ENCODE assay signal across 8 cellular contexts in the genomic region with DNA sequence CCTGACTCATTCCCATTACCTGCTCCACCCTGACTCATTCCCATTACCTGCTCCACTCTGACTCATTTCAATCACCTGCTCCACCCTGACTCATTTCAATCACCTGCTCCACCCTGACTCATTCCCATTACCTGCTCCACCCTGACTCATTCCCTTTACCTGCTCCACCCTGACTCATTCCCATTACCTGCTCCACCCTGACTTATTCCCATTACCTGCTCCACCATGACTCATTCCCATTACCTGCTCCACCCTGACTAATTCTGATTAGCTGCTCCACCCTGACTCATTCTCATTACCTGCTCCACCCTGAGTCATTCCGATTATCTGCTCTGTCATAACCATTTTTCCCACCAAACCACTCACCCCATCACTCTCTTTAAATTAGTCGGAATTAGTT.
DNase-seq lines count a peak whose midpoint lies in the region; ATAC-seq, FAIRE-seq and TF ChIP-seq lines count a peak whose summit lies in the region.
"Not testable (repeated sequence)": the region's sequence is repeated elsewhere in the genome, so short reads cannot be mapped to it uniquely, and the experiment has no call there.

No MANE protein-coding gene starts in this region.

- not testable (repeated sequence) for H3K27me3 Mint-ChIP-seq in astrocyte (ENCODE audit: low read depth, unreplicated experiment); neural crest cell (ENCODE audit: low read depth); progenitor cell of endocrine pancreas

- not testable (repeated sequence) for H3K27ac Mint-ChIP-seq in astrocyte (ENCODE audit: unreplicated experiment)
- H3K27ac Mint-ChIP-seq in neural crest cell (ENCODE audit: unreplicated experiment): peak overlapping the region; percentile 57
- peak overlapping the region; percentile 30 for H3K27ac Mint-ChIP-seq in progenitor cell of endocrine pancreas

- H2AFZ ChIP-seq in HCT116 (ENCODE audit: low read depth, low read length, poor library complexity, severe bottlenecking); astrocyte (ENCODE audit: low read depth, low read length); smooth muscle cell (ENCODE audit: low read depth): not testable (repeated sequence)

- not testable (repeated sequence) for H3K27ac ChIP-seq in HCT116 (ENCODE audit: low read depth, low read length); astrocyte (ENCODE audit: low read depth, low read length)
- H3K27ac ChIP-seq in smooth muscle cell (ENCODE audit: low read depth): peak overlapping the region; percentile 60

- TF ChIP-seq CTCF in HCT116 (IDR thresholded peaks at IDR 0.05 in 2 of 3, conservative IDR thresholded peaks at IDR 0.05 in 1 of 3; ENCODE audit: borderline replicate concordance in 1 of 3, insufficient read depth in 1 of 3, low read depth in 2 of 3, low read length in 2 of 3); astrocyte (IDR thresholded peaks at IDR 0.05; ENCODE audit: insufficient read depth, low read depth, low read length); epithelial cell of esophagus (IDR thresholded peaks at IDR 0.05; ENCODE audit: insufficient read depth, low read depth, low read length, missing control alignments); neural crest cell (conservative IDR thresholded peaks at IDR 0.05); progenitor cell of endocrine pancreas (IDR thresholded peaks at IDR 0.05; ENCODE audit: unreplicated experiment); smooth muscle cell (IDR thresholded peaks at IDR 0.05; ENCODE audit: borderline replicate concordance, insufficient read depth, poor library complexity, severe bottlenecking): not testable (repeated sequence)

- not testable (repeated sequence) for ATAC-seq in HCT116

- RAD21 ChIA-PET in HCT116 (lab: Charles Lee; ENCODE audit: low non-redundant PET in 1 of 2, low total read pairs in 2 of 2, uncharacterized antibody in 2 of 2, unreplicated experiment in 2 of 2): not testable (repeated sequence)

- H3K79me2 ChIP-seq in HCT116 (ENCODE audit: insufficient read depth, low read length); astrocyte (ENCODE audit: insufficient read depth, low read length); smooth muscle cell (ENCODE audit: low read depth): not testable (repeated sequence)

- WGBS in smooth muscle cell (ENCODE audit: low lambda C conversion rate): 91% methylated on average over 2 of the region's 2 CpGs

- not testable (repeated sequence) for H3K9ac ChIP-seq in HCT116 (ENCODE audit: low read length); astrocyte (ENCODE audit: low read length); smooth muscle cell (ENCODE audit: low read depth)

- FAIRE-seq in astrocyte (lab: Jason Lieb, UNC): not testable (repeated sequence)

- CTCF ChIA-PET in HCT116 (lab: Charles Lee): not testable (repeated sequence)

- not testable (repeated sequence) for H3K36me3 Mint-ChIP-seq in astrocyte (ENCODE audit: low read depth, unreplicated experiment); neural crest cell (ENCODE audit: low read depth); progenitor cell of endocrine pancreas (ENCODE audit: insufficient read depth)

- not testable (repeated sequence) for H3K9me3 ChIP-seq in HCT116 (ENCODE audit: control insufficient read depth in 1 of 2, insufficient read depth in 1 of 2, low read depth in 1 of 2, low read length in 2 of 2); astrocyte (ENCODE audit: insufficient read depth, low read depth, low read length); smooth muscle cell (replicated peaks; ENCODE audit: low read depth)

- not testable (repeated sequence) for H3K36me3 ChIP-seq in HCT116 (ENCODE audit: control insufficient read depth in 1 of 2, insufficient read depth in 2 of 2, low read length in 2 of 2); astrocyte (ENCODE audit: insufficient read depth, low read length); smooth muscle cell (ENCODE audit: low read depth)

- not testable (repeated sequence) for H3F3A ChIP-seq in smooth muscle cell (ENCODE audit: low read depth)

- not testable (repeated sequence) for H4K20me1 ChIP-seq in HCT116 (ENCODE audit: insufficient read depth); astrocyte (ENCODE audit: insufficient read depth, low read length); smooth muscle cell (ENCODE audit: low read depth)

- not testable (repeated sequence) for BruUV-seq in HCT116 (replicated peaks; lab: Mats Ljungman, UMichigan)

- TF ChIP-seq POLR2A in HCT116 (IDR thresholded peaks at IDR 0.05; ENCODE audit: borderline replicate concordance, extremely low read depth, insufficient read depth, insufficient read length): not testable (repeated sequence)

- not testable (repeated sequence) for H3K4me3 ChIP-seq in HCT116 (replicated peaks in 1 of 2; ENCODE audit: low read depth in 1 of 2, low read length in 2 of 2); astrocyte (ENCODE audit: insufficient read depth, low read depth, low read length); epithelial cell of esophagus (ENCODE audit: low read length); smooth muscle cell

- intact Hi-C loops in HCT116 (cut with micrococcal nuclease): not testable (repeated sequence)

- H3K9me3 Mint-ChIP-seq in astrocyte (ENCODE audit: unreplicated experiment); neural crest cell; progenitor cell of endocrine pancreas (ENCODE audit: low read depth): not testable (repeated sequence)

- POLR2A ChIA-PET in HCT116 (lab: Charles Lee): not testable (repeated sequence)

- H3K4me3 Mint-ChIP-seq in astrocyte (ENCODE audit: unreplicated experiment): peak overlapping the region; percentile 57
- H3K4me3 Mint-ChIP-seq in neural crest cell; progenitor cell of endocrine pancreas (ENCODE audit: low read depth): not testable (repeated sequence)

- TF ChIP-seq RAD21 in HCT116 (IDR thresholded peaks at IDR 0.05; ENCODE audit: low read depth): not testable (repeated sequence)

- not testable (repeated sequence) for H3K9me2 ChIP-seq in HCT116 (ENCODE audit: insufficient read depth)

- not testable (repeated sequence) for H3K27me3 ChIP-seq in HCT116 (ENCODE audit: insufficient read depth, low read length); astrocyte (ENCODE audit: insufficient read depth, low read length); smooth muscle cell (ENCODE audit: low read depth)

- DNase-seq in DMS53 (lab: John Stamatoyannopoulos, UW) (peak; percentile 17), NCI-H69 (lab: John Stamatoyannopoulos, UW) (peak; percentile 7), epithelial cell of esophagus (ENCODE audit: low read depth) (peak; percentile 5)
- not testable (repeated sequence) for DNase-seq in HCT116 (ENCODE audit: low read depth, low spot score); astrocyte (ENCODE audit: low read depth); neural crest cell (ENCODE audit: low read depth, low spot score); progenitor cell of endocrine pancreas (ENCODE audit: low spot score, unreplicated experiment); smooth muscle cell (lab: John Stamatoyannopoulos, UW; ENCODE audit: unreplicated experiment)

- not testable (repeated sequence) for H3K4me2 ChIP-seq in HCT116 (ENCODE audit: low read length); astrocyte (ENCODE audit: low read length); smooth muscle cell

- H3K4me1 ChIP-seq in HCT116 (ENCODE audit: control insufficient read depth in 1 of 2, insufficient read depth in 2 of 2, low read length in 2 of 2); astrocyte (ENCODE audit: insufficient read depth, low read length); smooth muscle cell (ENCODE audit: low read depth): not testable (repeated sequence)

- not testable (repeated sequence) for H3K4me1 Mint-ChIP-seq in astrocyte (ENCODE audit: low read depth, unreplicated experiment); neural crest cell; progenitor cell of endocrine pancreas (ENCODE audit: low read depth)

TF ChIP-seq in HCT116, 20 proteins besides CTCF, POLR2A, EP300 and RAD21:
- TF ChIP-seq TCF7L2 (IDR thresholded peaks at IDR 0.05; ENCODE audit: borderline replicate concordance, extremely low read depth, insufficient read depth, insufficient read length): peak; percentile 14
